Comparison of ENCODE assay signal across 20 cellular contexts in the genomic region with DNA sequence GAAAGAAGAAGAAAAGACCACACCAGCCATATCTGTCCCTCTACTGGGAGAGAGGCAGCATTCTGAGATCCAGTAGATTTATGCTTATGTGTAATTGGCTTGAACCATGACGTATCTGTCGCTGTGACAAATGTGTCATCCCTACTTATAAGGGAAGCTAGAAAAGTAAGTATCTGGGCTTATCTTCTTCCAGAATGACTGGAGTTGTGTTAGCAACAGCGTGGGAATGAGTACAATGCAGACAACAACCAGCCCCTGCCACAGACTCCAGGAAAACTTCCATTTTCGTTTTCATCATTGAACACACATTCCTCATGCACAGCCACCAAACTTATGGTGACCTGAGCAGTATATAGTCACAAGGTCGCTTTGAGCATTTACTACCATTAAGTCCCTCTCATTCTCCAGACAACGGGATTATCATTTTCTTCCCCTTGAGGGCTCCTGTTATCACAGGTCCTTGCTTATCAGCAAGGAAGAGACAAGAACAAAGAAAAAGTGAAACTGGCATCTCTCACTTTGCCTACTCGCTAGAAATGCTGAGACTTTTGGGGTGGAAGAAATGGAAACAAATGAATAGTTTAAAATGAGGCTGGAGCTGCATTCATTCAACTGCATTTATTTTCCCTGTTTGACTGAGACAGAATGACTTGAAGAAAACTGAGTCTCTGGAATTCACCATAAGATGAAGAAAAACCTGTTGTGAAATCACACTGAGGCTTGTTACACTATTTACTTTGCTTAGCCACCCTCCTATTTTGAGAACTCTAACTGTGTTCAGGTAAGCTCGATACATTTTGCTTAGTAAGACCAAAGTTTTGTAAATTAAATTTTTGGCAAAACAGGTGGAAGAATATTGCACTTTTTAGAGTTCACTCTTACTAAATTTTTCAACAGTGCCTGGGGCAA.
DNase-seq lines count a peak whose midpoint lies in the region; ATAC-seq and TF ChIP-seq lines count a peak whose summit lies in the region.
"Had no signal": no experiment of that assay in that cellular context is flagged by ENCODE, and none has a peak within 500 bp of the region (broad histone marks: within the 10 kb centered on the region; RNA-seq: fewer than 3 reads in every experiment).

No MANE protein-coding gene starts in this region.

- peaks cover 11% of the 10 kb centered on the region for H3K9me3 Mint-ChIP-seq in GM23338
- H3K9me3 Mint-ChIP-seq: T-helper 1 cell treated with Interleukin-12 subunit alpha and Interleukin-12 subunit beta and Interleukin-4 antibody, amounts not matched to agents 30 μg/mL and 1 μg/mL, for 36 hours had no signal

- H3K9me2 ChIP-seq in GM23338 (ENCODE audit: insufficient read depth), result no peaks in the 10 kb centered on the region

- no peaks in the 10 kb centered on the region for H4K20me1 ChIP-seq in GM23338 (replicated peaks; ENCODE audit: insufficient read depth)

- no peak overlapping the region for H3K4me2 ChIP-seq in GM23338

- H3K79me2 ChIP-seq in GM23338 (replicated peaks; ENCODE audit: insufficient read depth), result no peaks in the 10 kb centered on the region

- no peaks in the 10 kb centered on the region for H3K4me1 ChIP-seq in GM23338 (ENCODE audit: insufficient read depth)

- DNase-seq in GM23338 (ENCODE audit: low spot score), result no peak
- peak; percentile 71 for DNase-seq in NCI-H82 treated with DMSO at 0.1 percent for 48 hours (lab: John Stamatoyannopoulos, UW; ENCODE audit: unreplicated experiment)
- peak; percentile 29 for DNase-seq in epithelial cell of esophagus (ENCODE audit: low read depth)
- peak; percentile 19 for DNase-seq in renal cortical epithelial cell (ENCODE audit: low read depth)
- no peak for DNase-seq in globus pallidus (ENCODE audit: low spot score)
- DNase-seq in hypothalamus (lab: John Stamatoyannopoulos, UW), result no peak
- DNase-seq in effector CD8-positive, alpha-beta T cell (lab: John Stamatoyannopoulos, UW), result no peak
- no peak for DNase-seq in cerebellar nuclear complex (lab: John Stamatoyannopoulos, UW)
- DNase-seq: activated CD4-positive, alpha-beta T cell treated with anti-CD3 and anti-CD28 coated beads for 1 hour; central memory CD4-positive, alpha-beta T cell; DND-41; kidney; NCI-H1694; NCI-H510A treated with DMSO at 0.1 percent for 48 hours; PC-3; posterior cingulate gyrus had no signal

- H3K27me3 Mint-ChIP-seq in GM23338 (ENCODE audit: insufficient read depth, low read depth, poor library complexity), result peaks cover 6% of the 10 kb centered on the region

- peaks cover 5% of the 10 kb centered on the region; the same call in 2 of the 3 replicates for H3K36me3 Mint-ChIP-seq in GM23338 (ENCODE audit: low read depth)
- H3K36me3 Mint-ChIP-seq: activated naive CD4-positive, alpha-beta T cell treated with anti-CD3 and anti-CD28 coated beads, Interleukin-2, amount 50 U/mL, for 72 hours; CD14-positive monocyte had no signal

- 0 out of 2 replicates have a peak overlapping the region, but pooled peaks have one; percentile 59 for H2AFZ ChIP-seq in GM23338

- H3K36me3 ChIP-seq in GM23338 (ENCODE audit: insufficient read depth), result no peaks in the 10 kb centered on the region

- no peak overlapping the region for H3K4me3 ChIP-seq in GM23338
- no peak overlapping the region for H3K4me3 ChIP-seq in epithelial cell of esophagus (ENCODE audit: low read length)
- H3K4me3 ChIP-seq: GM12878 had no signal

- H3K4me1 Mint-ChIP-seq in GM23338, result no peaks in the 10 kb centered on the region
- H3K4me1 Mint-ChIP-seq: CD14-positive monocyte had no signal

- no peak overlapping the region for H3K27ac Mint-ChIP-seq in GM23338
- H3K27ac Mint-ChIP-seq: activated naive CD4-positive, alpha-beta T cell treated with anti-CD3 and anti-CD28 coated beads, Interleukin-2, amount 50 U/mL, for 72 hours; CD14-positive monocyte; T-helper 1 cell treated with Interleukin-12 subunit alpha and Interleukin-12 subunit beta and Interleukin-4 antibody, amounts not matched to agents 30 μg/mL and 1 μg/mL, for 36 hours had no signal

- no peak for ATAC-seq in GM23338
- ATAC-seq: activated naive CD4-positive, alpha-beta T cell treated with anti-CD3 and anti-CD28 coated beads, Interleukin-2, amount 50 U/mL, for 72 hours; GM12878; PC-3 had no signal

- no peak overlapping the region for H3K27ac ChIP-seq in GM23338 (ENCODE audit: low read depth)

- H3K27me3 ChIP-seq in GM23338 (ENCODE audit: insufficient read depth), result no peaks in the 10 kb centered on the region

- TF ChIP-seq CTCF in GM23338 (conservative IDR thresholded peaks at IDR 0.05; ENCODE audit: low read depth in 2 of 2) (no peak), epithelial cell of esophagus (IDR thresholded peaks at IDR 0.05; ENCODE audit: insufficient read depth, low read depth, low read length, missing control alignments) (no peak)

- H3K4me3 Mint-ChIP-seq in GM23338, result no peak overlapping the region
- H3K4me3 Mint-ChIP-seq: CD14-positive monocyte; T-helper 1 cell treated with Interleukin-12 subunit alpha and Interleukin-12 subunit beta and Interleukin-4 antibody, amounts not matched to agents 30 μg/mL and 1 μg/mL, for 36 hours had no signal

- no peaks in the 10 kb centered on the region for H3F3A ChIP-seq in GM23338 (replicated peaks; ENCODE audit: low read depth)

TF ChIP-seq in GM23338, 12 proteins besides CTCF, POLR2A, EP300 and RAD21:
- TF ChIP-seq, protein P1, sequence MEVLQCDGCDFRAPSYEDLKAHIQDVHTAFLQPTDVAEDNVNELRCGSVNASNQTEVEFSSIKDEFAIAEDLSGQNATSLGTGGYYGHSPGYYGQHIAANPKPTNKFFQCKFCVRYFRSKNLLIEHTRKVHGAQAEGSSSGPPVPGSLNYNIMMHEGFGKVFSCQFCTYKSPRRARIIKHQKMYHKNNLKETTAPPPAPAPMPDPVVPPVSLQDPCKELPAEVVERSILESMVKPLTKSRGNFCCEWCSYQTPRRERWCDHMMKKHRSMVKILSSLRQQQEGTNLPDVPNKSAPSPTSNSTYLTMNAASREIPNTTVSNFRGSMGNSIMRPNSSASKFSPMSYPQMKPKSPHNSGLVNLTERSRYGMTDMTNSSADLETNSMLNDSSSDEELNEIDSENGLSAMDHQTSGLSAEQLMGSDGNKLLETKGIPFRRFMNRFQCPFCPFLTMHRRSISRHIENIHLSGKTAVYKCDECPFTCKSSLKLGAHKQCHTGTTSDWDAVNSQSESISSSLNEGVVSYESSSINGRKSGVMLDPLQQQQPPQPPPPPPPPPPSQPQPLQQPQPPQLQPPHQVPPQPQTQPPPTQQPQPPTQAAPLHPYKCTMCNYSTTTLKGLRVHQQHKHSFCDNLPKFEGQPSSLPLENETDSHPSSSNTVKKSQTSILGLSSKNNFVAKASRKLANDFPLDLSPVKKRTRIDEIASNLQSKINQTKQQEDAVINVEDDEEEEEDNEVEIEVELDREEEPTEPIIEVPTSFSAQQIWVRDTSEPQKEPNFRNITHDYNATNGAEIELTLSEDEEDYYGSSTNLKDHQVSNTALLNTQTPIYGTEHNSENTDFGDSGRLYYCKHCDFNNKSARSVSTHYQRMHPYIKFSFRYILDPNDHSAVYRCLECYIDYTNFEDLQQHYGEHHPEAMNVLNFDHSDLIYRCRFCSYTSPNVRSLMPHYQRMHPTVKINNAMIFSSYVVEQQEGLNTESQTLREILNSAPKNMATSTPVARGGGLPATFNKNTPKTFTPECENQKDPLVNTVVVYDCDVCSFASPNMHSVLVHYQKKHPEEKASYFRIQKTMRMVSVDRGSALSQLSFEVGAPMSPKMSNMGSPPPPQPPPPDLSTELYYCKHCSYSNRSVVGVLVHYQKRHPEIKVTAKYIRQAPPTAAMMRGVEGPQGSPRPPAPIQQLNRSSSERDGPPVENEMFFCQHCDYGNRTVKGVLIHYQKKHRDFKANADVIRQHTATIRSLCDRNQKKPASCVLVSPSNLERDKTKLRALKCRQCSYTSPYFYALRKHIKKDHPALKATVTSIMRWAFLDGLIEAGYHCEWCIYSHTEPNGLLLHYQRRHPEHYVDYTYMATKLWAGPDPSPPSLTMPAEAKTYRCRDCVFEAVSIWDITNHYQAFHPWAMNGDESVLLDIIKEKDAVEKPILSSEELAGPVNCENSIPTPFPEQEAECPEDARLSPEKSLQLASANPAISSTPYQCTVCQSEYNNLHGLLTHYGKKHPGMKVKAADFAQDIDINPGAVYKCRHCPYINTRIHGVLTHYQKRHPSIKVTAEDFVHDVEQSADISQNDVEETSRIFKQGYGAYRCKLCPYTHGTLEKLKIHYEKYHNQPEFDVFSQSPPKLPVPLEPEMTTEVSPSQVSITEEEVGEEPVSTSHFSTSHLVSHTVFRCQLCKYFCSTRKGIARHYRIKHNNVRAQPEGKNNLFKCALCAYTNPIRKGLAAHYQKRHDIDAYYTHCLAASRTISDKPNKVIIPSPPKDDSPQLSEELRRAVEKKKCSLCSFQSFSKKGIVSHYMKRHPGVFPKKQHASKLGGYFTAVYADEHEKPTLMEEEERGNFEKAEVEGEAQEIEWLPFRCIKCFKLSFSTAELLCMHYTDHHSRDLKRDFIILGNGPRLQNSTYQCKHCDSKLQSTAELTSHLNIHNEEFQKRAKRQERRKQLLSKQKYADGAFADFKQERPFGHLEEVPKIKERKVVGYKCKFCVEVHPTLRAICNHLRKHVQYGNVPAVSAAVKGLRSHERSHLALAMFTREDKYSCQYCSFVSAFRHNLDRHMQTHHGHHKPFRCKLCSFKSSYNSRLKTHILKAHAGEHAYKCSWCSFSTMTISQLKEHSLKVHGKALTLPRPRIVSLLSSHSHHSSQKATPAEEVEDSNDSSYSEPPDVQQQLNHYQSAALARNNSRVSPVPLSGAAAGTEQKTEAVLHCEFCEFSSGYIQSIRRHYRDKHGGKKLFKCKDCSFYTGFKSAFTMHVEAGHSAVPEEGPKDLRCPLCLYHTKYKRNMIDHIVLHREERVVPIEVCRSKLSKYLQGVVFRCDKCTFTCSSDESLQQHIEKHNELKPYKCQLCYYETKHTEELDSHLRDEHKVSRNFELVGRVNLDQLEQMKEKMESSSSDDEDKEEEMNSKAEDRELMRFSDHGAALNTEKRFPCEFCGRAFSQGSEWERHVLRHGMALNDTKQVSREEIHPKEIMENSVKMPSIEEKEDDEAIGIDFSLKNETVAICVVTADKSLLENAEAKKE (CRISPR knock-in tag; IDR thresholded peaks at IDR 0.05), result no peak
- no peak for TF ChIP-seq NANOG (IDR thresholded peaks at IDR 0.05; ENCODE audit: borderline replicate concordance)

Comparison
In these comparisons a context has a peak if more than half of its experiments do, and no peak if none do; other contexts are left out.
1. DNase-seq: peak in NCI-H82 treated with DMSO at 0.1 percent for 48 hours (single experiment), epithelial cell of esophagus (single experiment) and renal cortical epithelial cell (single experiment); none in GM23338 (single experiment), globus pallidus (single experiment), hypothalamus (0 of 51), effector CD8-positive, alpha-beta T cell (single experiment) and cerebellar nuclear complex (0 of 2).